In the genomic region with DNA sequence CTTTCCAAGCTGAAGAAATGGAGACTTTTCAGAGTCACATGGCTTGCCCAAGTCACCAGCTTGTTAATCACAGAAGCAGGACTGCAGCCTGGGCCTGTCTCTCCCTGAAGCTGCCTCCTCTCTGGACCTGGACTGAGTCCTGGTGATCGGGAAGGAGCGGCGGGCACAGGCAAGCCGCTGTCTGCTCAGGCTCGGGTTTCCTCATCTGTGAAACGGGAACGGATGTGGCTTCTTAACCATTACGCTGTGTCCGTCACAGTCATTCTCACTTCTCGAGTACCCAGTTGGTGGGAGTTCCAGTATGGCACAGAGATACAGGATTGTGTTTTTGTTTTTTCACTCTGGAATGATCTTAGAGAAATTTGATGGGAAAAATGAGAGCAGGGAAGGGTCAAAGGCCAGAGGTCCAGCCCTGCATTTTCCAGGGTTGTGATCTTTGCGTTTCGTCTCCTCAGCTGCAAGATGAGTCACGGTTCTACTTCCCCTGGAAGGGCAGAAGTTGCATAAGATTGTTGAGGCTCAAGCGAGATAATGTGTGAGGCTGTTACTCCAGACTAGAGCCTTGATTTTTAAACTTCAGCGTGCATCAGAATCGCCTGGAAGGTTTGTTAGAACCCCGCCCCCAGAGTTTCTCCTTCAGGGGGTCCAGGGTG, we compare ENCODE assay signal across 10 cellular contexts. TPM values are rescaled to one million over a fixed set of nuclear protein-coding genes. Genes with fewer than 3 reads are reported as not detected.
DNase-seq lines count a peak whose midpoint lies in the region; ATAC-seq, FAIRE-seq and TF ChIP-seq lines count a peak whose summit lies in the region.
"Had no signal": no experiment of that assay in that cellular context is flagged by ENCODE, and none has a peak within 500 bp of the region (broad histone marks: within the 10 kb centered on the region; RNA-seq: fewer than 3 reads in every experiment).

No MANE protein-coding gene starts in this region.

- H3K4me3 ChIP-seq in RWPE2 (ENCODE audit: severe bottlenecking) (no peak overlapping the region), psoas muscle (no peak overlapping the region)

- H3K27me3 ChIP-seq in RWPE2 (ENCODE audit: insufficient read depth, poor library complexity, severe bottlenecking), result peaks cover 24% of the 10 kb centered on the region
- H3K27me3 ChIP-seq in psoas muscle (ENCODE audit: insufficient read depth in 3 of 3, low read length in 2 of 3), result peaks cover 0 to 3% (median 0%) of the 10 kb centered on the region in 3 donors

- H3K4me1 ChIP-seq in RWPE2 (ENCODE audit: insufficient read depth, poor library complexity, severe bottlenecking) (no peaks in the 10 kb centered on the region), psoas muscle (no peaks in the 10 kb centered on the region)

- TF ChIP-seq CTCF in RWPE2 (IDR thresholded peaks at IDR 0.05; ENCODE audit: poor library complexity, severe bottlenecking), result no peak
- TF ChIP-seq CTCF in psoas muscle (IDR thresholded peaks at IDR 0.05), result no peak

- intact Hi-C loops in psoas muscle (cut with DNase I), result no loop called here

- 50 to 64% (median 53%) methylated on average over 17 of the region's 17 CpGs for WGBS in psoas muscle, 3 donors

- H3K9me3 ChIP-seq in RWPE2 (ENCODE audit: severe bottlenecking) (no peaks in the 10 kb centered on the region), psoas muscle (no peaks in the 10 kb centered on the region)

- DNase-seq in GM12892 (ENCODE audit: insufficient read length), result no peak
- DNase-seq in RWPE2 (ENCODE audit: low spot score), result no peak
- DNase-seq in fibroblast of peridontal ligament (ENCODE audit: extremely low read depth), result peak; percentile 36
- DNase-seq in psoas muscle, result peak in 1 of 2 donors; percentile 56
- no peak for DNase-seq in AG08396 (ENCODE audit: low spot score)

- H3K27ac ChIP-seq in RWPE2 (ENCODE audit: poor library complexity, severe bottlenecking), result no peak overlapping the region
- H3K27ac ChIP-seq in psoas muscle, result peak overlapping the region; percentile 41

- ATAC-seq in RWPE2 (ENCODE audit: low read depth) (peak; percentile 49; the same call in 2 of the 3 replicates), psoas muscle (peak in 3 of 4 donors; percentile 40 to 57 (median 49)), HG03432 (IDR thresholded peaks at IDR 0.05; ENCODE audit: unreplicated experiment) (no peak), HG02763 (IDR thresholded peaks at IDR 0.05; ENCODE audit: unreplicated experiment) (no peak), GM21381 (IDR thresholded peaks at IDR 0.05; ENCODE audit: unreplicated experiment) (no peak)

- no peak for TF ChIP-seq POLR2A in GM12892 (IDR thresholded peaks at IDR 0.05; ENCODE audit: low read depth, low read length)

- peak; percentile 70 for FAIRE-seq in GM12892 (lab: Jason Lieb, UNC)
- FAIRE-seq: colon had no signal

- no peaks in the 10 kb centered on the region for H3K36me3 ChIP-seq in RWPE2 (ENCODE audit: low read depth)
- H3K36me3 ChIP-seq in psoas muscle (ENCODE audit: insufficient read depth in 1 of 2, low read depth in 1 of 2), result no peaks in the 10 kb centered on the region

RNA-seq across cellular contexts. Expression of a gene that starts 7.6 kb away (rescaled TPM):
- not detected for polyA plus RNA-seq in GM12892 (2012; ENCODE audit: missing spikeins)
- not detected for total RNA-seq in psoas muscle
- not detected for polyA plus RNA-seq in psoas muscle
- total RNA-seq: T-helper 1 cell treated with Interleukin-12 subunit alpha and Interleukin-12 subunit beta and Interleukin-4 antibody, amounts not matched to agents 30 ng/mL and 1 ng/mL, for 36 hours had no signal

Comparison
In these comparisons a context has a peak if more than half of its experiments do, and no peak if none do; other contexts are left out.
1. ATAC-seq: peak in RWPE2 (single experiment) and psoas muscle (3 of 4); none in HG03432 (single experiment), HG02763 (single experiment) and GM21381 (single experiment).